29 cellular contexts compared by ENCODE assay signal in the genomic region with DNA sequence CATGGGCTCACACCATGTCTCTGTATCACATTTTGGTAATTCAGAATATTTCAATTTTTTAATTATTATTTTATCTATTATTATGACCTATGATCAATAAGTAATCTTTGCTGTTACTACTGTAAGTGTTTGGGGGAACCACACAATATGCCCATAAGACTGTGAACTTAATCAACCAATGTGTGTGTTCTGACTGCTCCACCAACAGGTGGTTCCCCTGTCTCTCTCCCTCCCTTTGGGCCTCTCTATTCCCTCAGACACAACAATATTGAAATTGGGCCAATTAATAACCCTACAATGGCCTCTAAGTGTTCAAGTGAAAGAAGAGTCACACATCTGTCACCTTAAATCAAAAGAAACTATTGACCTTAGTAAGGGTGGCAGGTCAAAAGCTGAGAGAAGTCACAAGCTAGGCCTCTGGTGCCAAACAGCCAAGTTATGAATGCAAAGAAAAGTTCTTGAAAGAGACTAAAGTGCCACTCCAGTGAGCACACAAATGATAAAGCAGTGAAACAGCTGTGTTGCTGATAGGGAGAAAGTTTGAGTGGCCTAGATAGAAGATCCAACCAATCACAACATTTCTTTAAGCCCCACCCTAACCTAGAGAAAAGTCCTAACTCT.
"Had no signal": no experiment of that assay in that cellular context is flagged by ENCODE, and none has a peak within 500 bp of the region (broad histone marks: within the 10 kb centered on the region; RNA-seq: fewer than 3 reads in every experiment).

No MANE protein-coding gene starts in this region.

- H2AFZ ChIP-seq: parathyroid adenoma had no signal

- H3K36me3 ChIP-seq: esophagus squamous epithelium, heart right ventricle, lower lobe of right lung, prostate gland, right atrium auricular region, sigmoid colon, stomach, thyroid gland, vagina had no signal

- H3K4me3 Mint-ChIP-seq: immature natural killer cell; natural killer cell; stimulated activated effector memory CD8-positive, alpha-beta T cell treated with anti-CD3 and anti-CD28 coated beads, Interleukin-12 subunit alpha, Interleukin-12 subunit beta, amount 100 ng/mL, for 72 hours had no signal

- H3K9me3 ChIP-seq: lower lobe of right lung, prostate gland, sigmoid colon, thyroid gland, vagina had no signal

- H3K27ac Mint-ChIP-seq: natural killer cell; stimulated activated effector memory CD8-positive, alpha-beta T cell treated with anti-CD3 and anti-CD28 coated beads, Interleukin-12 subunit alpha, Interleukin-12 subunit beta, amount 100 ng/mL, for 72 hours had no signal

- H3K4me1 Mint-ChIP-seq: immature natural killer cell; natural killer cell; stimulated activated effector memory CD8-positive, alpha-beta T cell treated with anti-CD3 and anti-CD28 coated beads, Interleukin-12 subunit alpha, Interleukin-12 subunit beta, amount 100 ng/mL, for 72 hours had no signal

- H3K9ac ChIP-seq: parathyroid adenoma had no signal

- H3K79me2 ChIP-seq: parathyroid adenoma had no signal

- H3K27me3 ChIP-seq: esophagus squamous epithelium, heart right ventricle, right atrium auricular region, sigmoid colon, stomach, thyroid gland, vagina had no signal

- DNase-seq: dermis blood vessel endothelial cell; effector memory CD4-positive, alpha-beta T cell; esophagus squamous epithelium; foreskin melanocyte; glutamatergic neuron; heart right ventricle; hypothalamus; immature natural killer cell; islet precursor cell; kidney glomerular epithelial cell; left colon; left ventricle myocardium superior; lower lobe of right lung; natural killer cell; occipital lobe; sigmoid colon; stimulated activated CD4-positive, alpha-beta T cell treated with anti-CD3 and anti-CD28 coated beads, Interleukin-2, amount 100 ng/mL, for 24 hours; stimulated activated CD4-positive, alpha-beta T cell treated with anti-CD3 and anti-CD28 coated beads, Interleukin-4, amount 100 ng/mL, for 24 hours; stimulated activated naive CD4-positive, alpha-beta T cell treated with Interleukin-2 at 50 U/mL for 16 hours; stomach; thyroid gland; trophoblast cell had no signal

- H3K4me3 ChIP-seq: coronary artery, esophagus squamous epithelium, heart right ventricle, lower lobe of right lung, prostate gland, right atrium auricular region, sigmoid colon, stomach, thyroid gland, vagina had no signal

- H3K9me3 Mint-ChIP-seq: stimulated activated effector memory CD8-positive, alpha-beta T cell treated with anti-CD3 and anti-CD28 coated beads, Interleukin-12 subunit alpha, Interleukin-12 subunit beta, amount 100 ng/mL, for 72 hours had no signal

- H3K27ac ChIP-seq: coronary artery, esophagus squamous epithelium, heart right ventricle, lower lobe of right lung, parathyroid adenoma, prostate gland, right atrium auricular region, sigmoid colon, stomach, thyroid gland, vagina had no signal

- FAIRE-seq: endothelial cell of umbilical vein had no signal

- ATAC-seq: heart right ventricle; left colon; left ventricle myocardium superior; lower lobe of right lung; natural killer cell; stimulated activated effector memory CD8-positive, alpha-beta T cell treated with anti-CD3 and anti-CD28 coated beads, Interleukin-12 subunit alpha, Interleukin-12 subunit beta, amount 100 ng/mL, for 72 hours had no signal

- H3K36me3 Mint-ChIP-seq: natural killer cell; stimulated activated effector memory CD8-positive, alpha-beta T cell treated with anti-CD3 and anti-CD28 coated beads, Interleukin-12 subunit alpha, Interleukin-12 subunit beta, amount 100 ng/mL, for 72 hours had no signal

- H3K4me1 ChIP-seq: esophagus squamous epithelium, heart right ventricle, lower lobe of right lung, parathyroid adenoma, prostate gland, right atrium auricular region, sigmoid colon, stomach, thyroid gland, vagina had no signal
